15 cellular contexts compared by ENCODE assay signal in the genomic region with DNA sequence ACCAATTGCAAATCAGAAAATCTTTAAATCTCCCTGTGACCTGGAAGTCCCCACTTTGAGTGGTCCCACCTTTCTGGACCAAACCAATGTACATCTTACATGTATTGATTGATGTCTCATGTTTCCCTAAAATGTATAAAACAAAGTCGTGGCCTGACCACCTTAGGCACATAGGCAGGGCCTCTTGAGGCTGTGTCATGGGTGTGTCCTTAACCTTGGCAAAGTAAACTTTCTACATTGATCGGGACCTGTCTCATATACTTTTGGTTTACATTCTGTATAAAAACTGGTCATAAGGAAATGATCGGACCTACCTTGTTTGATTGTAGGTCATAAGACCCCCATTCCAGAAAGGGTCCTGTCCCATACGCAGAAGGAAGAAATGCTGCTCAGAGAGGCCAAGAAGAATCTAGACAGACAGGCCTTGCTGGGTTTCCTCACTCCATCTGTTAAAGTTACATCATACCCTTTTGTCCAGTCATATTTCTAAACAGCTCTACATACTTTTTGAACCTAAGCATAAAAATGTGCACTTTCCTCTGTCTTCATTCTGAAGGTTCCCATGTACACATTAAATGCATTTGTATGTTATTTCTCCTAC. TPM values are rescaled to one million over a fixed set of nuclear protein-coding genes. Genes with fewer than 3 reads are reported as not detected.
DNase-seq lines count a peak whose midpoint lies in the region; ATAC-seq and TF ChIP-seq lines count a peak whose summit lies in the region.
"Had no signal": no experiment of that assay in that cellular context is flagged by ENCODE, and none has a peak within 500 bp of the region (broad histone marks: within the 10 kb centered on the region; RNA-seq: fewer than 3 reads in every experiment).

No MANE protein-coding gene starts in this region.

- H3K27ac ChIP-seq in subcutaneous abdominal adipose tissue (ENCODE audit: low read depth, low read length) (peak overlapping the region; percentile 80), H9 (ENCODE audit: insufficient read length, low read depth, low read length) (no peak overlapping the region)

- no peak overlapping the region for H3K4ac ChIP-seq in H9 (ENCODE audit: low read depth, low read length)

- H3K36me3 ChIP-seq in subcutaneous abdominal adipose tissue (ENCODE audit: control insufficient read depth in 5 of 5, insufficient read depth in 5 of 5, low read length in 5 of 5), result no peaks in the 10 kb centered on the region
- H3K36me3 ChIP-seq: heart right ventricle, pancreas had no signal

- DNase-seq in activated naive CD4-positive, alpha-beta T cell treated with anti-CD3 and anti-CD28 coated beads, Interleukin-2, amount 50 U/mL, for 72 hours (ENCODE audit: low spot score in 2 of 2), result no peak
- DNase-seq in activated naive CD4-positive, alpha-beta T cell treated with anti-CD3 and anti-CD28 coated beads, Interleukin-2, amount 50 U/mL, for 16 hours, result no peak
- DNase-seq in SKM-1 (lab: John Stamatoyannopoulos, UW; ENCODE audit: unreplicated experiment), result peak; percentile 72
- peak; percentile 62 for DNase-seq in fibroblast of peridontal ligament (ENCODE audit: extremely low read depth)
- DNase-seq in H9, result no peak
- DNase-seq: activated CD4-positive, alpha-beta T cell treated with anti-CD3 and anti-CD28 coated beads, Interleukin-2, amount 50 U/mL, for 4 hours; activated naive CD8-positive, alpha-beta T cell treated with anti-CD3 and anti-CD28 coated beads, Interleukin-2, amount 10 ng/mL, durations not matched to agents 7 days and 5 days; heart right ventricle; MM.1S; pancreas; T-helper 17 cell had no signal

- peaks cover 3 to 42% (median 29%) of the 10 kb centered on the region in 5 donors for H3K4me1 ChIP-seq in subcutaneous abdominal adipose tissue (ENCODE audit: control insufficient read depth in 5 of 5, insufficient read depth in 5 of 5, low read length in 5 of 5)
- no peaks in the 10 kb centered on the region for H3K4me1 ChIP-seq in H9 (ENCODE audit: insufficient read depth, low read length)
- H3K4me1 ChIP-seq: pancreas had no signal

- no peaks in the 10 kb centered on the region for H4K20me1 ChIP-seq in H9 (ENCODE audit: control insufficient read depth, insufficient read depth, insufficient read length)

- peaks cover 15 to 24% of the 10 kb centered on the region in 2 experiments for H3K4me1 Mint-ChIP-seq in H9

- H3K36me3 Mint-ChIP-seq in activated naive CD4-positive, alpha-beta T cell treated with anti-CD3 and anti-CD28 coated beads, Interleukin-2, amount 50 U/mL, for 72 hours, result peaks cover 0 to 66% of the 10 kb centered on the region in 2 donors
- peaks cover 8 to 33% (median 10%) of the 10 kb centered on the region in 3 experiments; a peak in 5 of 7 replicates for H3K36me3 Mint-ChIP-seq in H9 (ENCODE audit: insufficient read depth in 1 of 3, low read depth in 3 of 3)

- H4K8ac ChIP-seq in H9 (replicated peaks; ENCODE audit: insufficient read length, low read depth, low read length), result no peak overlapping the region

- no peak overlapping the region for H3K4me2 ChIP-seq in H9 (ENCODE audit: insufficient read depth, insufficient read length, low read length)

- H2BK12ac ChIP-seq in H9 (ENCODE audit: insufficient read length, low read depth, low read length), result no peak overlapping the region

- no peak overlapping the region for H2BK120ac ChIP-seq in H9 (ENCODE audit: low read depth, low read length, poor library complexity, severe bottlenecking)

- H3K9ac ChIP-seq in subcutaneous abdominal adipose tissue (ENCODE audit: low read length in 5 of 5), result no peak overlapping the region
- H3K9ac ChIP-seq in H9 (ENCODE audit: extremely low read depth, insufficient read length, low read length), result no peak overlapping the region

- H3T11ph ChIP-seq in H9 (ENCODE audit: low read length), result no peak overlapping the region

- H3K18ac ChIP-seq in H9 (ENCODE audit: insufficient read length, low read depth, low read length), result no peak overlapping the region

- H2AFZ ChIP-seq in H9 (ENCODE audit: low read length), result no peak overlapping the region

- no peak overlapping the region for H3K23ac ChIP-seq in H9 (ENCODE audit: insufficient read length, low read depth, low read length)

- no peak overlapping the region for H4K5ac ChIP-seq in H9 (ENCODE audit: insufficient read length, low read depth, low read length)

- H3K56ac ChIP-seq in H9 (ENCODE audit: insufficient read length, low read depth, low read length), result no peak overlapping the region

- no peak overlapping the region for H2BK5ac ChIP-seq in H9 (ENCODE audit: insufficient read length, low read length)

- H3K14ac ChIP-seq in H9 (ENCODE audit: insufficient read depth, low read length), result no peak overlapping the region

- H3K23me2 ChIP-seq in H9 (ENCODE audit: insufficient read length, low read depth, low read length, poor library complexity, severe bottlenecking), result no peaks in the 10 kb centered on the region

- peak in 1 of 2 donors; percentile 11 for ATAC-seq in activated naive CD4-positive, alpha-beta T cell treated with anti-CD3 and anti-CD28 coated beads, Interleukin-2, amount 50 U/mL, for 72 hours
- ATAC-seq in GM18867 (IDR thresholded peaks at IDR 0.05; ENCODE audit: unreplicated experiment) (no peak), HG02970 (IDR thresholded peaks at IDR 0.05; ENCODE audit: low FRiP score, unreplicated experiment) (no peak)
- ATAC-seq: GM12878, T-helper 17 cell had no signal

- H2AK5ac ChIP-seq in H9 (ENCODE audit: insufficient read length, low read length), result no peak overlapping the region

- no peak overlapping the region for H3K4me3 Mint-ChIP-seq in H9
- H3K4me3 Mint-ChIP-seq: activated naive CD8-positive, alpha-beta T cell treated with anti-CD3 and anti-CD28 coated beads, Interleukin-2, amount 10 ng/mL, durations not matched to agents 7 days and 5 days; T-helper 17 cell had no signal

- H3K27me3 Mint-ChIP-seq in H9 (ENCODE audit: low read depth), result no peaks in the 10 kb centered on the region
- H3K27me3 Mint-ChIP-seq: activated naive CD8-positive, alpha-beta T cell treated with anti-CD3 and anti-CD28 coated beads, Interleukin-2, amount 10 ng/mL, durations not matched to agents 7 days and 5 days; T-helper 17 cell had no signal

- peak overlapping the region; percentile 56 to 69 for H3K27ac Mint-ChIP-seq in activated naive CD4-positive, alpha-beta T cell treated with anti-CD3 and anti-CD28 coated beads, Interleukin-2, amount 50 U/mL, for 72 hours
- no peak overlapping the region for H3K27ac Mint-ChIP-seq in H9
- H3K27ac Mint-ChIP-seq: activated naive CD8-positive, alpha-beta T cell treated with anti-CD3 and anti-CD28 coated beads, Interleukin-2, amount 10 ng/mL, durations not matched to agents 7 days and 5 days; T-helper 17 cell had no signal

- peaks cover 10 to 29% of the 10 kb centered on the region in 2 donors for H3K9me3 Mint-ChIP-seq in activated naive CD4-positive, alpha-beta T cell treated with anti-CD3 and anti-CD28 coated beads, Interleukin-2, amount 50 U/mL, for 72 hours
- peaks cover 9 to 24% of the 10 kb centered on the region in 2 experiments for H3K9me3 Mint-ChIP-seq in H9

- no peaks in the 10 kb centered on the region for H3K79me2 ChIP-seq in H9 (ENCODE audit: insufficient read depth, low read length)

- WGBS in H9 (ENCODE audit: extremely low coverage, insufficient read length, low lambda C conversion rate), result no CpG with 5 or more reads among the region's 4 CpGs

- no peaks in the 10 kb centered on the region for H3K9me3 ChIP-seq in subcutaneous abdominal adipose tissue (ENCODE audit: control insufficient read depth in 5 of 5, low read length in 5 of 5)
- no peaks in the 10 kb centered on the region for H3K9me3 ChIP-seq in H9 (ENCODE audit: control insufficient read depth, low read depth, low read length)
- H3K9me3 ChIP-seq: heart right ventricle, pancreas had no signal

- H2BK15ac ChIP-seq in H9 (ENCODE audit: low read depth, low read length), result no peak overlapping the region

- H2BK20ac ChIP-seq in H9 (ENCODE audit: low read depth, low read length, poor library complexity, severe bottlenecking), result no peak overlapping the region

- H3K27me3 ChIP-seq in subcutaneous abdominal adipose tissue (ENCODE audit: control insufficient read depth in 5 of 5, insufficient read depth in 4 of 5, low read length in 5 of 5) (no peaks in the 10 kb centered on the region), H9 (ENCODE audit: insufficient read depth, low read length) (no peaks in the 10 kb centered on the region)
- H3K27me3 ChIP-seq: heart right ventricle, pancreas had no signal

- TF ChIP-seq CTCF in H9 (conservative IDR thresholded peaks at IDR 0.05), result no peak

- no peak overlapping the region for H4K91ac ChIP-seq in H9 (ENCODE audit: insufficient read length, low read depth, low read length)

- peak overlapping the region in 1 of 5 donors; percentile 2 for H3K4me3 ChIP-seq in subcutaneous abdominal adipose tissue (ENCODE audit: low read depth in 1 of 5, low read length in 5 of 5)
- H3K4me3 ChIP-seq: GM12878, heart right ventricle, pancreas had no signal

- no peaks in the 10 kb centered on the region for H3K79me1 ChIP-seq in H9 (ENCODE audit: insufficient read depth, low read depth, low read length, poor library complexity, severe bottlenecking)

RNA-seq across cellular contexts. Expression of a gene that starts 30.0 kb away (rescaled TPM):
- 10 to 100 TPM; 10.4 to 55.9 TPM for total RNA-seq in activated naive CD4-positive, alpha-beta T cell treated with anti-CD3 and anti-CD28 coated beads, Interleukin-2, amount 50 U/mL, for 72 hours
- total RNA-seq in H9 (2021), result 0.53 and 1.2 TPM in 2 replicates

Comparison
In these comparisons a context has a peak if more than half of its experiments do, and no peak if none do; other contexts are left out.
1. DNase-seq: peak in SKM-1 (single experiment) and fibroblast of peridontal ligament (single experiment); none in activated naive CD4-positive, alpha-beta T cell treated with anti-CD3 and anti-CD28 coated beads, Interleukin-2, amount 50 U/mL, for 72 hours (0 of 2), activated naive CD4-positive, alpha-beta T cell treated with anti-CD3 and anti-CD28 coated beads, Interleukin-2, amount 50 U/mL, for 16 hours (single experiment) and H9 (single experiment).
2. H3K27ac Mint-ChIP-seq: peak in activated naive CD4-positive, alpha-beta T cell treated with anti-CD3 and anti-CD28 coated beads, Interleukin-2, amount 50 U/mL, for 72 hours (2 of 2); none in H9 (0 of 3).